12 cellular contexts compared by ENCODE assay signal in genomic region chr5:132431682-132432081, GRCh38. TPM values are rescaled to one million over a fixed set of nuclear protein-coding genes. Genes with fewer than 3 reads are reported as not detected.
A peak's percentile ranks its signal among the peaks of the same experiment; 100 is the strongest.
DNase-seq lines count a peak whose midpoint lies in the region; ATAC-seq and TF ChIP-seq lines count a peak whose summit lies in the region.
"Had no signal": no experiment of that assay in that cellular context is flagged by ENCODE, and none has a peak within 500 bp of the region (broad histone marks: within the 10 kb centered on the region; RNA-seq: fewer than 3 reads in every experiment).

No MANE protein-coding gene starts in this region.

- no peaks in the 10 kb centered on the region for H3K9me3 Mint-ChIP-seq in activated CD4-positive, alpha-beta T cell treated with anti-CD3 and anti-CD28 coated beads, Interleukin-2, amount 10 ng/mL, durations not matched to agents 24 days and 14 days
- no peaks in the 10 kb centered on the region for H3K9me3 Mint-ChIP-seq in activated naive CD8-positive, alpha-beta T cell treated with anti-CD3 and anti-CD28 coated beads for 36 hours

- H3K4me3 ChIP-seq in uterus, result no peak overlapping the region

- no peak overlapping the region for H3K27ac ChIP-seq in uterus

- no peak for ATAC-seq in GM21381 (IDR thresholded peaks at IDR 0.05; ENCODE audit: unreplicated experiment)

- no peak for TF ChIP-seq CTCF in uterus (IDR thresholded peaks at IDR 0.05)

- peak overlapping the region; percentile 80 for H3K27ac Mint-ChIP-seq in activated CD4-positive, alpha-beta T cell treated with anti-CD3 and anti-CD28 coated beads, Interleukin-2, amount 10 ng/mL, durations not matched to agents 24 days and 14 days
- peak overlapping the region; percentile 55 for H3K27ac Mint-ChIP-seq in activated naive CD8-positive, alpha-beta T cell treated with anti-CD3 and anti-CD28 coated beads for 36 hours

- H3K27me3 ChIP-seq in uterus, result no peaks in the 10 kb centered on the region

- H3K4me1 Mint-ChIP-seq in activated CD4-positive, alpha-beta T cell treated with anti-CD3 and anti-CD28 coated beads, Interleukin-2, amount 10 ng/mL, durations not matched to agents 24 days and 14 days, result peaks cover 82% of the 10 kb centered on the region
- peaks cover 79% of the 10 kb centered on the region for H3K4me1 Mint-ChIP-seq in activated naive CD8-positive, alpha-beta T cell treated with anti-CD3 and anti-CD28 coated beads for 36 hours

- intact Hi-C loops in activated CD4-positive, alpha-beta T cell treated with anti-CD3 and anti-CD28 coated beads, Interleukin-2, amount 10 ng/mL, durations not matched to agents 24 days and 14 days (cut with micrococcal nuclease), result no loop called here
- intact Hi-C loops in uterus (cut with DNase I; ENCODE audit: low total_unique reads), result no loop called here

- no peaks in the 10 kb centered on the region for H3K27me3 Mint-ChIP-seq in activated CD4-positive, alpha-beta T cell treated with anti-CD3 and anti-CD28 coated beads, Interleukin-2, amount 10 ng/mL, durations not matched to agents 24 days and 14 days
- no peaks in the 10 kb centered on the region for H3K27me3 Mint-ChIP-seq in activated naive CD8-positive, alpha-beta T cell treated with anti-CD3 and anti-CD28 coated beads for 36 hours

- TF ChIP-seq POLR2A in uterus (IDR thresholded peaks at IDR 0.05), result no peak

- H3K36me3 Mint-ChIP-seq in activated CD4-positive, alpha-beta T cell treated with anti-CD3 and anti-CD28 coated beads, Interleukin-2, amount 10 ng/mL, durations not matched to agents 24 days and 14 days (ENCODE audit: low read depth), result peaks cover 45% of the 10 kb centered on the region
- H3K36me3 Mint-ChIP-seq in activated naive CD8-positive, alpha-beta T cell treated with anti-CD3 and anti-CD28 coated beads for 36 hours, result peaks cover 46% of the 10 kb centered on the region

- DNase-seq in activated CD4-positive, alpha-beta T cell treated with anti-CD3 and anti-CD28 coated beads, Interleukin-2, amount 10 ng/mL, durations not matched to agents 24 days and 14 days, result no peak
- no peak for DNase-seq in activated CD4-positive, alpha-beta T cell treated with anti-CD3 and anti-CD28 coated beads for 4 hours
- DNase-seq in MV-4-11 (lab: John Stamatoyannopoulos, UW) (peak; percentile 69), DMS79 treated with DMSO at 0.1 percent for 48 hours (lab: John Stamatoyannopoulos, UW) (no peak), uterus (no peak)
- no peak for DNase-seq in activated naive CD8-positive, alpha-beta T cell treated with anti-CD3 and anti-CD28 coated beads for 36 hours
- peak; percentile 15 for DNase-seq in stimulated activated CD8-positive, alpha-beta memory T cell treated with anti-CD3 and anti-CD28 coated beads, Interleukin-4, amount 100 ng/mL, for 48 hours
- DNase-seq: central memory CD4-positive, alpha-beta T cell; NCI-H1105; NCI-H446 treated with DMSO at 0.1 percent for 48 hours; occipital lobe had no signal

- peaks cover 15 to 21% of the 10 kb centered on the region in 2 donors for H3K4me1 ChIP-seq in uterus

- H3K4me3 Mint-ChIP-seq in activated CD4-positive, alpha-beta T cell treated with anti-CD3 and anti-CD28 coated beads, Interleukin-2, amount 10 ng/mL, durations not matched to agents 24 days and 14 days, result peak overlapping the region; percentile 43
- H3K4me3 Mint-ChIP-seq in activated naive CD8-positive, alpha-beta T cell treated with anti-CD3 and anti-CD28 coated beads for 36 hours, result no peak overlapping the region

- H3K9me3 ChIP-seq in uterus, result no peaks in the 10 kb centered on the region

- H3K36me3 ChIP-seq in uterus, result no peaks in the 10 kb centered on the region

RNA-seq across cellular contexts. Expression of gene IRF1, which starts 58.9 kb away (rescaled TPM):
- 167 and 181 TPM in 2 replicates for total RNA-seq in activated CD4-positive, alpha-beta T cell treated with anti-CD3 and anti-CD28 coated beads, Interleukin-2, amount 10 ng/mL, durations not matched to agents 24 days and 14 days
- 100 to 1,000 TPM; 228 to 232 TPM for total RNA-seq in activated naive CD8-positive, alpha-beta T cell treated with anti-CD3 and anti-CD28 coated beads for 36 hours
- total RNA-seq in uterus, result 100 to 1,000 TPM in 1 of 4 donors, 10 to 100 TPM in 2, 1 to 10 TPM in 1; 3.8 to 110 (median 25.7) TPM

Comparison
In these comparisons a context has a peak if more than half of its experiments do, and no peak if none do; other contexts are left out.
1. DNase-seq: peak in MV-4-11 (single experiment) and stimulated activated CD8-positive, alpha-beta memory T cell treated with anti-CD3 and anti-CD28 coated beads, Interleukin-4, amount 100 ng/mL, for 48 hours (single experiment); none in activated CD4-positive, alpha-beta T cell treated with anti-CD3 and anti-CD28 coated beads, Interleukin-2, amount 10 ng/mL, durations not matched to agents 24 days and 14 days (single experiment), activated CD4-positive, alpha-beta T cell treated with anti-CD3 and anti-CD28 coated beads for 4 hours (0 of 2), activated naive CD8-positive, alpha-beta T cell treated with anti-CD3 and anti-CD28 coated beads for 36 hours (single experiment), DMS79 treated with DMSO at 0.1 percent for 48 hours (single experiment) and uterus (0 of 2).